In the genomic region with DNA sequence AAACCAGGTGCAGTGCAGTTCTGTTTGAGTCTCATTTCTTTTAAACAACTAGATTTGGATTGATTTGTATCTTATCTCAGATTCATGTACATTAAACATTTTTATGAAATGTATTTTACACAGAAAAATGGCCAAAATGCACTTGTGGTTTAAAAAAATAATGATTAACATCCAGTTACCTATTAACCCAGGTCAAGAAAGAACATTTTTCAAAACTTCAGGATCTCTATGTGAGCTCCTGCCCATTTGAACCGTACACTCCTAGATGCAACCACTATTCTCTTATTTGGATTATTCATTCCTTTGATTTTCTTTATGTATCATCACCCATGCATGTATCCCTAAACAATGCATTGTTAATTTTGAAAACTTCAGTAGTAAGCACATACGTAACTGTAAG, we compare ENCODE assay signal across 19 cellular contexts. TPM values are rescaled to one million over a fixed set of nuclear protein-coding genes. Genes with fewer than 3 reads are reported as not detected.
DNase-seq lines count a peak whose midpoint lies in the region; ATAC-seq, FAIRE-seq and TF ChIP-seq lines count a peak whose summit lies in the region.
"Had no signal": no experiment of that assay in that cellular context is flagged by ENCODE, and none has a peak within 500 bp of the region (broad histone marks: within the 10 kb centered on the region; RNA-seq: fewer than 3 reads in every experiment).

No MANE protein-coding gene starts in this region.

- peaks cover 29% of the 10 kb centered on the region for H3K4me1 Mint-ChIP-seq in activated CD4-positive, alpha-beta T cell treated with anti-CD3 and anti-CD28 coated beads, Interleukin-2, amount 10 ng/mL, durations not matched to agents 7 days and 5 days
- H3K4me1 Mint-ChIP-seq in naive thymus-derived CD4-positive, alpha-beta T cell: peaks cover 25 to 76% (median 69%) of the 10 kb centered on the region in 7 donors

- no peak overlapping the region for H3K4me3 Mint-ChIP-seq in activated CD4-positive, alpha-beta T cell treated with anti-CD3 and anti-CD28 coated beads, Interleukin-2, amount 10 ng/mL, durations not matched to agents 7 days and 5 days
- no peak overlapping the region for H3K4me3 Mint-ChIP-seq in naive thymus-derived CD4-positive, alpha-beta T cell

- intact Hi-C loops in naive thymus-derived CD4-positive, alpha-beta T cell (cut with micrococcal nuclease): no loop called here
- intact Hi-C loops in body of pancreas (cut with DNase I) (no loop called here), sciatic nerve (cut with DNase I) (no loop called here)

- DNase-seq in activated CD4-positive, alpha-beta T cell treated with anti-CD3 and anti-CD28 coated beads, Interleukin-2, amount 10 ng/mL, durations not matched to agents 7 days and 5 days: no peak
- DNase-seq in activated CD4-positive, alpha-beta T cell treated with anti-CD3 and anti-CD28 coated beads for 1 hour: no peak
- DNase-seq in D721Med (ENCODE audit: insufficient read length, low spot score) (no peak), kidney glomerular epithelial cell (lab: John Stamatoyannopoulos, UW) (peak; percentile 46), body of pancreas (no peak), H54 (ENCODE audit: insufficient read length, low spot score) (no peak), sciatic nerve (ENCODE audit: low spot score) (no peak)
- no peak for DNase-seq in naive thymus-derived CD4-positive, alpha-beta T cell
- DNase-seq: DMS79, Karpas-422, NCI-H1694, NCI-H2081, NCI-H2171, NCI-H524 treated with DMSO at 0.1 percent for 48 hours, NCI-H82 had no signal

- H3K36me3 Mint-ChIP-seq in activated CD4-positive, alpha-beta T cell treated with anti-CD3 and anti-CD28 coated beads, Interleukin-2, amount 10 ng/mL, durations not matched to agents 7 days and 5 days (ENCODE audit: low read depth): peaks cover 46% of the 10 kb centered on the region
- peaks cover 14 to 37% (median 27%) of the 10 kb centered on the region in 5 donors for H3K36me3 Mint-ChIP-seq in naive thymus-derived CD4-positive, alpha-beta T cell

- TF ChIP-seq CTCF in D721Med (IDR thresholded peaks at IDR 0.05; ENCODE audit: insufficient read depth, missing control alignments) (no peak), body of pancreas (IDR thresholded peaks at IDR 0.05) (no peak)

- 63 to 68% methylated on average over 2 of the region's 2 CpGs for WGBS in body of pancreas, 2 donors

- no peak for TF ChIP-seq POLR2A in body of pancreas (IDR thresholded peaks at IDR 0.05)
- no peak for TF ChIP-seq POLR2A in H54 (IDR thresholded peaks at IDR 0.05; ENCODE audit: low read depth, low read length)

- H3K9me3 ChIP-seq in naive thymus-derived CD4-positive, alpha-beta T cell (ENCODE audit: control insufficient read depth in 2 of 3, low read length in 3 of 3): no peaks in the 10 kb centered on the region
- no peaks in the 10 kb centered on the region for H3K9me3 ChIP-seq in body of pancreas

- CTCF ChIA-PET in activated CD4-positive, alpha-beta T cell treated with anti-CD3 and anti-CD28 coated beads, Interleukin-2, amount 10 ng/mL, durations not matched to agents 7 days and 5 days (lab: Charles Lee): no interaction called here
- CTCF ChIA-PET in naive thymus-derived CD4-positive, alpha-beta T cell (lab: Charles Lee): no interaction called here

- no peak for ATAC-seq in naive thymus-derived CD4-positive, alpha-beta T cell
- ATAC-seq in body of pancreas: no peak
- no peak for ATAC-seq in sciatic nerve
- ATAC-seq: Panc1 had no signal

- no peak overlapping the region for H3K27ac ChIP-seq in naive thymus-derived CD4-positive, alpha-beta T cell (ENCODE audit: low read depth, low read length)
- peak overlapping the region in 1 of 4 donors; percentile 21 for H3K27ac ChIP-seq in body of pancreas
- H3K27ac ChIP-seq: 22Rv1, C4-2B had no signal

- no peaks in the 10 kb centered on the region for H3K27me3 ChIP-seq in naive thymus-derived CD4-positive, alpha-beta T cell (ENCODE audit: control insufficient read depth in 2 of 2, insufficient read depth in 2 of 2, low read length in 2 of 2)
- no peaks in the 10 kb centered on the region for H3K27me3 ChIP-seq in body of pancreas

- H3K9me3 Mint-ChIP-seq in activated CD4-positive, alpha-beta T cell treated with anti-CD3 and anti-CD28 coated beads, Interleukin-2, amount 10 ng/mL, durations not matched to agents 7 days and 5 days: no peaks in the 10 kb centered on the region
- H3K9me3 Mint-ChIP-seq in naive thymus-derived CD4-positive, alpha-beta T cell: no peaks in the 10 kb centered on the region

- POLR2A ChIA-PET in activated CD4-positive, alpha-beta T cell treated with anti-CD3 and anti-CD28 coated beads, Interleukin-2, amount 10 ng/mL, durations not matched to agents 7 days and 5 days (lab: Charles Lee): no interaction called here
- POLR2A ChIA-PET in naive thymus-derived CD4-positive, alpha-beta T cell (lab: Charles Lee): no interaction called here

- no peak overlapping the region for H3K4me3 ChIP-seq in naive thymus-derived CD4-positive, alpha-beta T cell (ENCODE audit: low read length)
- no peak overlapping the region for H3K4me3 ChIP-seq in body of pancreas

- FAIRE-seq in D721Med (lab: Jason Lieb, UNC): peak; percentile 85
- FAIRE-seq in H54 (lab: Jason Lieb, UNC): no peak
- FAIRE-seq: H1 had no signal

- peaks cover 0 to 6% of the 10 kb centered on the region in 2 donors for H3K4me1 ChIP-seq in naive thymus-derived CD4-positive, alpha-beta T cell (ENCODE audit: control insufficient read depth in 2 of 2, insufficient read depth in 2 of 2, low read length in 2 of 2)
- H3K4me1 ChIP-seq in body of pancreas: peaks cover 11% of the 10 kb centered on the region

- H3K36me3 ChIP-seq in naive thymus-derived CD4-positive, alpha-beta T cell (ENCODE audit: control insufficient read depth in 2 of 3, insufficient read depth in 3 of 3, low read length in 3 of 3): peaks cover 0 to 50% (median 9%) of the 10 kb centered on the region in 3 experiments
- H3K36me3 ChIP-seq in body of pancreas (replicated peaks in 1 of 2; ENCODE audit: insufficient read depth in 1 of 2, low read depth in 2 of 2): peaks cover 0 to 5% of the 10 kb centered on the region in 2 donors

- H3K27ac Mint-ChIP-seq in activated CD4-positive, alpha-beta T cell treated with anti-CD3 and anti-CD28 coated beads, Interleukin-2, amount 10 ng/mL, durations not matched to agents 7 days and 5 days: peak overlapping the region; percentile 61
- peak overlapping the region in 5 of 9 donors; percentile 8 to 78 (median 30) for H3K27ac Mint-ChIP-seq in naive thymus-derived CD4-positive, alpha-beta T cell

- no peaks in the 10 kb centered on the region for H3K27me3 Mint-ChIP-seq in activated CD4-positive, alpha-beta T cell treated with anti-CD3 and anti-CD28 coated beads, Interleukin-2, amount 10 ng/mL, durations not matched to agents 7 days and 5 days
- H3K27me3 Mint-ChIP-seq in naive thymus-derived CD4-positive, alpha-beta T cell: no peaks in the 10 kb centered on the region

RNA-seq across cellular contexts. Expression of a gene that starts 22.6 kb away (rescaled TPM):
- 10 to 100 TPM; 67.7 to 77.4 TPM for total RNA-seq in activated CD4-positive, alpha-beta T cell treated with anti-CD3 and anti-CD28 coated beads, Interleukin-2, amount 10 ng/mL, durations not matched to agents 7 days and 5 days
- 100 to 1,000 TPM in 1 of 5 experiments, 10 to 100 TPM in 4; 72.3 to 142 (median 80.7) TPM for total RNA-seq in naive thymus-derived CD4-positive, alpha-beta T cell
- polyA plus RNA-seq in naive thymus-derived CD4-positive, alpha-beta T cell: 100 to 1,000 TPM in 1 of 2 donors, 10 to 100 TPM in 1; 98.4 to 140 TPM
- total RNA-seq in body of pancreas (10 to 100 TPM in 1 of 2 donors, 1 to 10 TPM in 1; 5.3 to 10.4 TPM), sciatic nerve (22.2 TPM)
